ENCODE assay signal across 8 cellular contexts in genomic region chr10:42551582-42552187, GRCh38.
DNase-seq lines count a peak whose midpoint lies in the region; ATAC-seq and TF ChIP-seq lines count a peak whose summit lies in the region.

No MANE protein-coding gene starts in this region.

- H3K4me1 Mint-ChIP-seq in activated CD8-positive, alpha-beta T cell treated with anti-CD3 and anti-CD28 coated beads, Interleukin-2, amount 10 ng/mL, durations not matched to agents 7 days and 5 days (ENCODE audit: low read depth): peaks cover 39% of the 10 kb centered on the region
- H3K4me1 Mint-ChIP-seq in stimulated activated effector memory CD8-positive, alpha-beta T cell treated with anti-CD3 and anti-CD28 coated beads, Interleukin-12 subunit alpha, Interleukin-12 subunit beta, amount 100 ng/mL, for 72 hours: peaks cover 39% of the 10 kb centered on the region

- no peaks in the 10 kb centered on the region for H3K9me2 ChIP-seq in hepatocyte (replicated peaks; ENCODE audit: insufficient read depth)

- peak overlapping the region; percentile 92 for H3K4me2 ChIP-seq in hepatocyte

- peaks cover 8% of the 10 kb centered on the region for H3K4me1 ChIP-seq in hepatocyte (ENCODE audit: insufficient read depth)

- no peaks in the 10 kb centered on the region for H4K20me1 ChIP-seq in hepatocyte (ENCODE audit: insufficient read depth, poor library complexity, severe bottlenecking)

- peak overlapping the region; percentile 73 for H2AFZ ChIP-seq in hepatocyte

- H3K9me3 Mint-ChIP-seq in activated CD8-positive, alpha-beta T cell treated with anti-CD3 and anti-CD28 coated beads, Interleukin-2, amount 10 ng/mL, durations not matched to agents 7 days and 5 days (ENCODE audit: insufficient read depth): peaks cover 7% of the 10 kb centered on the region
- H3K9me3 Mint-ChIP-seq in stimulated activated effector memory CD8-positive, alpha-beta T cell treated with anti-CD3 and anti-CD28 coated beads, Interleukin-12 subunit alpha, Interleukin-12 subunit beta, amount 100 ng/mL, for 72 hours: no peaks in the 10 kb centered on the region

- 66% methylated on average over 24 of the region's 24 CpGs for whole genome bisulfite sequencing in hepatocyte (ENCODE audit: low lambda C conversion rate, missing lambda C conversion rate)

- no peak overlapping the region for H3K27ac ChIP-seq in hepatocyte

- H3K27me3 ChIP-seq in hepatocyte: no peaks in the 10 kb centered on the region

- CTCF ChIA-PET in activated CD8-positive, alpha-beta T cell treated with anti-CD3 and anti-CD28 coated beads, Interleukin-2, amount 10 ng/mL, durations not matched to agents 7 days and 5 days (lab: Charles Lee): no interaction called here

- no peaks in the 10 kb centered on the region for H3K36me3 ChIP-seq in hepatocyte (replicated peaks; ENCODE audit: insufficient read depth, low read depth)

- peak overlapping the region; percentile 98 for H3K4me3 Mint-ChIP-seq in activated CD8-positive, alpha-beta T cell treated with anti-CD3 and anti-CD28 coated beads, Interleukin-2, amount 10 ng/mL, durations not matched to agents 7 days and 5 days
- H3K4me3 Mint-ChIP-seq in stimulated activated effector memory CD8-positive, alpha-beta T cell treated with anti-CD3 and anti-CD28 coated beads, Interleukin-12 subunit alpha, Interleukin-12 subunit beta, amount 100 ng/mL, for 72 hours: peak overlapping the region; percentile 96

- no peak for TF ChIP-seq CTCF in hepatocyte (IDR thresholded peaks at IDR 0.05; ENCODE audit: poor library complexity)

- peak overlapping the region; percentile 95 for H3K27ac Mint-ChIP-seq in activated CD8-positive, alpha-beta T cell treated with anti-CD3 and anti-CD28 coated beads, Interleukin-2, amount 10 ng/mL, durations not matched to agents 7 days and 5 days
- H3K27ac Mint-ChIP-seq in stimulated activated effector memory CD8-positive, alpha-beta T cell treated with anti-CD3 and anti-CD28 coated beads, Interleukin-12 subunit alpha, Interleukin-12 subunit beta, amount 100 ng/mL, for 72 hours: peak overlapping the region; percentile 98

- H3K9me3 ChIP-seq in hepatocyte (ENCODE audit: low read depth): peaks cover 2% of the 10 kb centered on the region

- H3K4me3 ChIP-seq in hepatocyte: peak overlapping the region; percentile 28

- POLR2A ChIA-PET in activated CD8-positive, alpha-beta T cell treated with anti-CD3 and anti-CD28 coated beads, Interleukin-2, amount 10 ng/mL, durations not matched to agents 7 days and 5 days (lab: Charles Lee): interaction anchor here (0.7 to 1.0 kb wide), 2 partner anchors 231 to 587 kb away, joined by 3 read pairs; partner anchors contain the start of gene BMS1

- peaks cover 3% of the 10 kb centered on the region for H3K27me3 Mint-ChIP-seq in activated CD8-positive, alpha-beta T cell treated with anti-CD3 and anti-CD28 coated beads, Interleukin-2, amount 10 ng/mL, durations not matched to agents 7 days and 5 days (ENCODE audit: low read depth)

- H3K79me2 ChIP-seq in hepatocyte: peaks cover 11% of the 10 kb centered on the region

- DNase-seq in activated gamma-delta T cell (lab: John Stamatoyannopoulos, UW): peak; percentile 2
- no peak for DNase-seq in activated gamma-delta T cell treated with Interleukin-2 at 50 U/mL for 16 hours
- DNase-seq in activated CD8-positive, alpha-beta T cell treated with anti-CD3 and anti-CD28 coated beads, Interleukin-2, amount 10 ng/mL, durations not matched to agents 7 days and 5 days: no peak
- DNase-seq in hepatocyte (ENCODE audit: low spot score): no peak
- DNase-seq in stimulated activated effector memory CD8-positive, alpha-beta T cell treated with anti-CD3 and anti-CD28 coated beads, Interleukin-12 subunit alpha, Interleukin-12 subunit beta, amount 100 ng/mL, for 72 hours (ENCODE audit: low spot score in 2 of 2): no peak
- DNase-seq in COR-L47 (lab: John Stamatoyannopoulos, UW): no peak
- no peak for DNase-seq in HuH-7.5 (ENCODE audit: low spot score)

- no peak for ATAC-seq in activated CD8-positive, alpha-beta T cell treated with anti-CD3 and anti-CD28 coated beads, Interleukin-2, amount 10 ng/mL, durations not matched to agents 7 days and 5 days
- ATAC-seq in stimulated activated effector memory CD8-positive, alpha-beta T cell treated with anti-CD3 and anti-CD28 coated beads, Interleukin-12 subunit alpha, Interleukin-12 subunit beta, amount 100 ng/mL, for 72 hours: no peak
- ATAC-seq in HG03280 (IDR thresholded peaks at IDR 0.05; ENCODE audit: unreplicated experiment): no peak

- H3K36me3 Mint-ChIP-seq in activated CD8-positive, alpha-beta T cell treated with anti-CD3 and anti-CD28 coated beads, Interleukin-2, amount 10 ng/mL, durations not matched to agents 7 days and 5 days (ENCODE audit: low read depth): peaks cover 49% of the 10 kb centered on the region
- peaks cover 32% of the 10 kb centered on the region for H3K36me3 Mint-ChIP-seq in stimulated activated effector memory CD8-positive, alpha-beta T cell treated with anti-CD3 and anti-CD28 coated beads, Interleukin-12 subunit alpha, Interleukin-12 subunit beta, amount 100 ng/mL, for 72 hours
